ENCODE assay signal across 17 cellular contexts in genomic region chr5:68450245-68450852, GRCh38.
DNase-seq lines count a peak whose midpoint lies in the region; ATAC-seq and TF ChIP-seq lines count a peak whose summit lies in the region.
"Had no signal": no experiment of that assay in that cellular context is flagged by ENCODE, and none has a peak within 500 bp of the region (broad histone marks: within the 10 kb centered on the region; RNA-seq: fewer than 3 reads in every experiment).

No MANE protein-coding gene starts in this region.

- POLR2A ChIA-PET in SK-N-SH (lab: Yijun Ruan, JAX) = no interaction called here

- no peaks in the 10 kb centered on the region for H3K36me3 ChIP-seq in SK-N-SH (replicated peaks in 1 of 2; ENCODE audit: control insufficient read depth in 1 of 2, insufficient read depth in 2 of 2, low read length in 1 of 2)
- no peaks in the 10 kb centered on the region for H3K36me3 ChIP-seq in esophagus squamous epithelium
- H3K36me3 ChIP-seq: HAP-1, right atrium auricular region had no signal

- H3K4me1 ChIP-seq in SK-N-SH (ENCODE audit: control insufficient read depth in 1 of 2, insufficient read depth in 2 of 2, low read depth in 1 of 2, low read length in 1 of 2) = peaks cover 0 to 7% of the 10 kb centered on the region in 2 experiments; a peak in 2 of 4 replicates
- H3K4me1 ChIP-seq in esophagus squamous epithelium = peaks cover 0 to 40% (median 8%) of the 10 kb centered on the region in 3 donors
- H3K4me1 ChIP-seq: HAP-1, right atrium auricular region had no signal

- H3K9ac ChIP-seq in SK-N-SH = no peak overlapping the region

- no peak overlapping the region for H2AFZ ChIP-seq in SK-N-SH (ENCODE audit: low read depth)

- no peak for TF ChIP-seq EP300 in SK-N-SH (IDR thresholded peaks at IDR 0.05; ENCODE audit: borderline replicate concordance in 1 of 2, low read depth in 1 of 2, low read length in 1 of 2)

- no peak for TF ChIP-seq CTCF in SK-N-SH (IDR thresholded peaks at IDR 0.05)
- TF ChIP-seq CTCF in esophagus squamous epithelium (IDR thresholded peaks at IDR 0.05) = no peak

- no peak overlapping the region for H3K4me3 ChIP-seq in SK-N-SH (ENCODE audit: low read depth in 2 of 2, low read length in 1 of 2)
- H3K4me3 ChIP-seq in esophagus squamous epithelium = no peak overlapping the region
- H3K4me3 ChIP-seq: HAP-1, right atrium auricular region had no signal

- intact Hi-C loops in esophagus squamous epithelium (cut with DNase I) = no loop called here

- H3K79me2 ChIP-seq in SK-N-SH (ENCODE audit: insufficient read depth) = no peaks in the 10 kb centered on the region

- no peak for DNase-seq in SK-N-SH
- no peak for DNase-seq in esophagus squamous epithelium (lab: John Stamatoyannopoulos, UW)
- peak; percentile 22 for DNase-seq in myocyte (ENCODE audit: low read depth)
- DNase-seq in NCI-H2029 treated with DMSO at 0.1 percent for 48 hours (lab: John Stamatoyannopoulos, UW) = no peak
- DNase-seq in putamen (ENCODE audit: low spot score) = no peak
- no peak for DNase-seq in NCI-H146 treated with DMSO at 0.1 percent for 48 hours (lab: John Stamatoyannopoulos, UW; ENCODE audit: unreplicated experiment)
- DNase-seq: activated CD8-positive, alpha-beta memory T cell treated with anti-CD3 and anti-CD28 coated beads for 24 hours; effector CD4-positive, alpha-beta T cell; glutamatergic neuron; MM.1S; naive B cell; NCI-H2171; stimulated activated naive CD4-positive, alpha-beta T cell treated with Interleukin-2 at 50 U/mL for 16 hours had no signal

- no peak overlapping the region for H3K27ac ChIP-seq in SK-N-SH (ENCODE audit: low read depth in 2 of 2, low read length in 1 of 2)
- peak overlapping the region in 3 of 4 donors; percentile 15 to 51 (median 21) for H3K27ac ChIP-seq in esophagus squamous epithelium
- H3K27ac ChIP-seq: right atrium auricular region had no signal

- no peaks in the 10 kb centered on the region for H4K20me1 ChIP-seq in SK-N-SH (ENCODE audit: insufficient read depth)

- H3K9me2 ChIP-seq in SK-N-SH = no peaks in the 10 kb centered on the region

- WGBS in SK-N-SH (ENCODE audit: low lambda C conversion rate) = 74% methylated on average over 5 of the region's 5 CpGs
- 36 to 50% methylated on average over 5 of the region's 5 CpGs for WGBS in esophagus squamous epithelium, 2 donors

- H3K9me3 ChIP-seq in SK-N-SH (no peaks in the 10 kb centered on the region), esophagus squamous epithelium (no peaks in the 10 kb centered on the region)
- H3K9me3 ChIP-seq: HAP-1, right atrium auricular region had no signal

- no peaks in the 10 kb centered on the region for H3K27me3 ChIP-seq in SK-N-SH (ENCODE audit: insufficient read depth)
- H3K27me3 ChIP-seq in esophagus squamous epithelium = no peaks in the 10 kb centered on the region
- H3K27me3 ChIP-seq: right atrium auricular region had no signal

- ATAC-seq in SK-N-SH treated with all-trans-retinoic acid at 6 μM for 48 hours (no peak), HG02571 (IDR thresholded peaks at IDR 0.05; ENCODE audit: unreplicated experiment) (no peak)

- no peak overlapping the region for H3K4me2 ChIP-seq in SK-N-SH

- no peak for TF ChIP-seq RAD21 in SK-N-SH (IDR thresholded peaks at IDR 0.05; ENCODE audit: low read length)

- no peaks in the 10 kb centered on the region for H3F3A ChIP-seq in SK-N-SH (replicated peaks; ENCODE audit: insufficient read depth)

- CTCF ChIA-PET in SK-N-SH (lab: Yijun Ruan, JAX) = interaction anchor here (1.3 to 2.5 kb wide), 2 partner anchors 10 to 164 kb away, joined by 4 to 8 read pairs; no protein-coding TSS in a partner anchor

- TF ChIP-seq POLR2A in esophagus squamous epithelium (IDR thresholded peaks at IDR 0.05) = no peak

TF ChIP-seq in SK-N-SH treated with all-trans-retinoic acid at 6 μM for 48 hours, 23 proteins besides CTCF, POLR2A, EP300 and RAD21:
- TF ChIP-seq SNAI2 (CRISPR knock-in tag; IDR thresholded peaks at IDR 0.05) (no peak), ZNF8 (CRISPR knock-in tag; IDR thresholded peaks at IDR 0.05) (no peak), ISL1 (CRISPR knock-in tag; IDR thresholded peaks at IDR 0.05) (peak; percentile 27)

TF ChIP-seq in SK-N-SH, 30 proteins besides CTCF, POLR2A, EP300 and RAD21:
- TF ChIP-seq FOXM1 (IDR thresholded peaks at IDR 0.05; ENCODE audit: low read depth) (no peak), FOSL2 (IDR thresholded peaks at IDR 0.05; ENCODE audit: borderline replicate concordance, low read depth) (no peak), USF2 (IDR thresholded peaks at IDR 0.05; ENCODE audit: borderline replicate concordance, low read depth, low read length) (no peak)
TF ChIP-seq in SK-N-SH: peak in this region for 0.

Comparison
In these comparisons a context has a peak if more than half of its experiments do, and no peak if none do; other contexts are left out.
1. H3K27ac ChIP-seq: peak in esophagus squamous epithelium (3 of 4); none in SK-N-SH (0 of 2).